In genomic region chr4:17511950-17512795, GRCh38 we compare ENCODE assay signal across 1 cellular context.
TF ChIP-seq lines count a peak whose summit lies in the region.

QDPR (minus strand) TSS chr4:17512090; CDS start chr4:17512054, 36 bp downstream.

TF ChIP-seq in HepG2, 621 proteins besides CTCF, POLR2A, EP300 and RAD21 (continued from another document):
- TF ChIP-seq HNF1A (IDR thresholded peaks at IDR 0.05; ENCODE audit: low read depth) (no peak), HNF1A (CRISPR knock-in tag; IDR thresholded peaks at IDR 0.05; ENCODE audit: borderline replicate concordance) (0 out of 2 replicates have a peak, but pooled peaks have one; percentile 46), ZBED4 (CRISPR knock-in tag; IDR thresholded peaks at IDR 0.05; ENCODE audit: borderline replicate concordance) (no peak), ZNF235 (CRISPR knock-in tag; IDR thresholded peaks at IDR 0.05; ENCODE audit: borderline replicate concordance) (no peak), ZSCAN9 (CRISPR knock-in tag; IDR thresholded peaks at IDR 0.05; ENCODE audit: borderline replicate concordance) (no peak), ELF1 (CRISPR knock-in tag; IDR thresholded peaks at IDR 0.05) (no peak), SP140L (CRISPR knock-in tag; IDR thresholded peaks at IDR 0.05; ENCODE audit: borderline replicate concordance) (no peak), ZNF749 (CRISPR knock-in tag; IDR thresholded peaks at IDR 0.05; ENCODE audit: borderline replicate concordance) (no peak), RBAK (CRISPR knock-in tag; IDR thresholded peaks at IDR 0.05) (no peak), MED1 (CRISPR knock-in tag; IDR thresholded peaks at IDR 0.05) (peak; percentile 43; the same call in 1 of the 2 replicates), MTF2 (CRISPR knock-in tag; IDR thresholded peaks at IDR 0.05; ENCODE audit: borderline replicate concordance) (no peak), ZNF282 (IDR thresholded peaks at IDR 0.05; ENCODE audit: partially characterized antibody) (no peak), ZFP36L2 (CRISPR knock-in tag; IDR thresholded peaks at IDR 0.05) (no peak), RFX3 (CRISPR knock-in tag; IDR thresholded peaks at IDR 0.05) (no peak), NFYB (CRISPR knock-in tag; IDR thresholded peaks at IDR 0.05) (no peak), ZFAT (CRISPR knock-in tag; conservative IDR thresholded peaks at IDR 0.05) (no peak), YY1 (IDR thresholded peaks at IDR 0.05; ENCODE audit: insufficient read depth, insufficient replicate concordance, low read depth, low read length) (peak; percentile 80), ZMYM3 (CRISPR knock-in tag; IDR thresholded peaks at IDR 0.05) (no peak), AKAP8 (CRISPR knock-in tag; IDR thresholded peaks at IDR 0.05) (0 out of 2 replicates have a peak, but pooled peaks have one; percentile 21), KLF6 (CRISPR knock-in tag; IDR thresholded peaks at IDR 0.05) (no peak), KDM1A (CRISPR knock-in tag; IDR thresholded peaks at IDR 0.05) (no peak), ZNF878 (CRISPR knock-in tag; IDR thresholded peaks at IDR 0.05) (no peak), NCOR1 (IDR thresholded peaks at IDR 0.05; ENCODE audit: borderline replicate concordance, low read length) (no peak), NFE2L2 (IDR thresholded peaks at IDR 0.05; ENCODE audit: low read length) (no peak), ZNF598 (CRISPR knock-in tag; IDR thresholded peaks at IDR 0.05; ENCODE audit: borderline replicate concordance) (no peak), ZNF17 (CRISPR knock-in tag; IDR thresholded peaks at IDR 0.05) (no peak), HMGA1 (CRISPR knock-in tag; conservative IDR thresholded peaks at IDR 0.05) (no peak)
- TF ChIP-seq, protein P1, sequence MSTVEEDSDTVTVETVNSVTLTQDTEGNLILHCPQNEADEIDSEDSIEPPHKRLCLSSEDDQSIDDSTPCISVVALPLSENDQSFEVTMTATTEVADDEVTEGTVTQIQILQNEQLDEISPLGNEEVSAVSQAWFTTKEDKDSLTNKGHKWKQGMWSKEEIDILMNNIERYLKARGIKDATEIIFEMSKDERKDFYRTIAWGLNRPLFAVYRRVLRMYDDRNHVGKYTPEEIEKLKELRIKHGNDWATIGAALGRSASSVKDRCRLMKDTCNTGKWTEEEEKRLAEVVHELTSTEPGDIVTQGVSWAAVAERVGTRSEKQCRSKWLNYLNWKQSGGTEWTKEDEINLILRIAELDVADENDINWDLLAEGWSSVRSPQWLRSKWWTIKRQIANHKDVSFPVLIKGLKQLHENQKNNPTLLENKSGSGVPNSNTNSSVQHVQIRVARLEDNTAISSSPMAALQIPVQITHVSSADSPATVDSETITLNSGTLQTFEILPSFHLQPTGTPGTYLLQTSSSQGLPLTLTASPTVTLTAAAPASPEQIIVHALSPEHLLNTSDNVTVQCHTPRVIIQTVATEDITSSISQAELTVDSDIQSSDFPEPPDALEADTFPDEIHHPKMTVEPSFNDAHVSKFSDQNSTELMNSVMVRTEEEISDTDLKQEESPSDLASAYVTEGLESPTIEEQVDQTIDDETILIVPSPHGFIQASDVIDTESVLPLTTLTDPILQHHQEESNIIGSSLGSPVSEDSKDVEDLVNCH (CRISPR knock-in tag; IDR thresholded peaks at IDR 0.05) = no peak
- TF ChIP-seq, protein P2, sequence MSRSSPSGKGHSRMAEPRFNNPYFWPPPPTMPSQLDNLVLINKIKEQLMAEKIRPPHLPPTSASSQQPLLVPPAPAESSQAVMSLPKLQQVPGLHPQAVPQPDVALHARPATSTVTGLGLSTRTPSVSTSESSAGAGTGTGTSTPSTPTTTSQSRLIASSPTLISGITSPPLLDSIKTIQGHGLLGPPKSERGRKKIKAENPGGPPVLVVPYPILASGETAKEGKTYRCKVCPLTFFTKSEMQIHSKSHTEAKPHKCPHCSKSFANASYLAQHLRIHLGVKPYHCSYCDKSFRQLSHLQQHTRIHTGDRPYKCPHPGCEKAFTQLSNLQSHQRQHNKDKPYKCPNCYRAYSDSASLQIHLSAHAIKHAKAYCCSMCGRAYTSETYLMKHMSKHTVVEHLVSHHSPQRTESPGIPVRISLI (CRISPR knock-in tag; IDR thresholded peaks at IDR 0.05; ENCODE audit: borderline replicate concordance) = peak; percentile 26; the same call in 1 of the 2 replicates
- TF ChIP-seq, protein P3, sequence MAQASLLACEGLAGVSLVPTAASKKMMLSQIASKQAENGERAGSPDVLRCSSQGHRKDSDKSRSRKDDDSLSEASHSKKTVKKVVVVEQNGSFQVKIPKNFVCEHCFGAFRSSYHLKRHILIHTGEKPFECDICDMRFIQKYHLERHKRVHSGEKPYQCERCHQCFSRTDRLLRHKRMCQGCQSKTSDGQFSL (CRISPR knock-in tag; IDR thresholded peaks at IDR 0.05) = 0 out of 2 replicates have a peak, but pooled peaks have one; percentile 23
- TF ChIP-seq, protein P4, sequence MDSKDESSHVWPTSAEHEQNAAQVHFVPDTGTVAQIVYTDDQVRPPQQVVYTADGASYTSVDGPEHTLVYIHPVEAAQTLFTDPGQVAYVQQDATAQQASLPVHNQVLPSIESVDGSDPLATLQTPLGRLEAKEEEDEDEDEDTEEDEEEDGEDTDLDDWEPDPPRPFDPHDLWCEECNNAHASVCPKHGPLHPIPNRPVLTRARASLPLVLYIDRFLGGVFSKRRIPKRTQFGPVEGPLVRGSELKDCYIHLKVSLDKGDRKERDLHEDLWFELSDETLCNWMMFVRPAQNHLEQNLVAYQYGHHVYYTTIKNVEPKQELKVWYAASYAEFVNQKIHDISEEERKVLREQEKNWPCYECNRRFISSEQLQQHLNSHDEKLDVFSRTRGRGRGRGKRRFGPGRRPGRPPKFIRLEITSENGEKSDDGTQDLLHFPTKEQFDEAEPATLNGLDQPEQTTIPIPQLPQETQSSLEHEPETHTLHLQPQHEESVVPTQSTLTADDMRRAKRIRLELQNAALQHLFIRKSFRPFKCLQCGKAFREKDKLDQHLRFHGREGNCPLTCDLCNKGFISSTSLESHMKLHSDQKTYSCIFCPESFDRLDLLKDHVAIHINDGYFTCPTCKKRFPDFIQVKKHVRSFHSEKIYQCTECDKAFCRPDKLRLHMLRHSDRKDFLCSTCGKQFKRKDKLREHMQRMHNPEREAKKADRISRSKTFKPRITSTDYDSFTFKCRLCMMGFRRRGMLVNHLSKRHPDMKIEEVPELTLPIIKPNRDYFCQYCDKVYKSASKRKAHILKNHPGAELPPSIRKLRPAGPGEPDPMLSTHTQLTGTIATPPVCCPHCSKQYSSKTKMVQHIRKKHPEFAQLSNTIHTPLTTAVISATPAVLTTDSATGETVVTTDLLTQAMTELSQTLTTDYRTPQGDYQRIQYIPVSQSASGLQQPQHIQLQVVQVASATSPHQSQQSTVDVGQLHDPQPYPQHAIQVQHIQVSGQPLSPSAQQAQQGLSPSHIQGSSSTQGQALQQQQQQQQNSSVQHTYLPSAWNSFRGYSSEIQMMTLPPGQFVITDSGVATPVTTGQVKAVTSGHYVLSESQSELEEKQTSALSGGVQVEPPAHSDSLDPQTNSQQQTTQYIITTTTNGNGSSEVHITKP (CRISPR knock-in tag; IDR thresholded peaks at IDR 0.05; ENCODE audit: low read depth) = no peak
- TF ChIP-seq, protein P5, sequence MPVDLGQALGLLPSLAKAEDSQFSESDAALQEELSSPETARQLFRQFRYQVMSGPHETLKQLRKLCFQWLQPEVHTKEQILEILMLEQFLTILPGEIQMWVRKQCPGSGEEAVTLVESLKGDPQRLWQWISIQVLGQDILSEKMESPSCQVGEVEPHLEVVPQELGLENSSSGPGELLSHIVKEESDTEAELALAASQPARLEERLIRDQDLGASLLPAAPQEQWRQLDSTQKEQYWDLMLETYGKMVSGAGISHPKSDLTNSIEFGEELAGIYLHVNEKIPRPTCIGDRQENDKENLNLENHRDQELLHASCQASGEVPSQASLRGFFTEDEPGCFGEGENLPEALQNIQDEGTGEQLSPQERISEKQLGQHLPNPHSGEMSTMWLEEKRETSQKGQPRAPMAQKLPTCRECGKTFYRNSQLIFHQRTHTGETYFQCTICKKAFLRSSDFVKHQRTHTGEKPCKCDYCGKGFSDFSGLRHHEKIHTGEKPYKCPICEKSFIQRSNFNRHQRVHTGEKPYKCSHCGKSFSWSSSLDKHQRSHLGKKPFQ (CRISPR knock-in tag; IDR thresholded peaks at IDR 0.05; ENCODE audit: insufficient replicate concordance) = peak; percentile 44
